ENCODE assay signal across 8 cellular contexts in the genomic region with DNA sequence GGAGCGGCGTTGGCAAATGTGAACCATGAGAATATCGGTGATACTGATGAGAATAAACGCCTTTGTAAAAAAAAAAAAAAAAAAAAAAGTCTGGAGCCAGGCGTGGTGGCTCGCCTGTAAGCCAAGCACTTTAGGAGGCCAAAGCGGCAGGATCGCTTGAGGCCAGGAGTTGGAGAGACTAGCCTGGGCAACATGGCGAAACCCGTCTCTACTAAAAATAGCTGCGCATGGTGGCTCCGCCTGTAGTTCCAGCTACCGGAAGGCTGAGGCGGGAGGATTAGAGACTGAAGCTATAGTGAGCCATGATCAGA. TPM values are rescaled to one million over a fixed set of nuclear protein-coding genes. Genes with fewer than 3 reads are reported as not detected.
A peak's percentile ranks its signal among the peaks of the same experiment; 100 is the strongest.
DNase-seq lines count a peak whose midpoint lies in the region; ATAC-seq and TF ChIP-seq lines count a peak whose summit lies in the region.

No MANE protein-coding gene starts in this region.

- H3K27me3 ChIP-seq in suprapubic skin, result no peaks in the 10 kb centered on the region

- peaks cover 0 to 3% of the 10 kb centered on the region in 2 donors for H3K9me3 Mint-ChIP-seq in activated T-cell treated with anti-CD3 and anti-CD28 coated beads, Interleukin-2, amount 50 U/mL, for 72 hours
- H3K9me3 Mint-ChIP-seq in activated naive CD4-positive, alpha-beta T cell treated with anti-CD3 and anti-CD28 coated beads, Interleukin-2, amount 50 U/mL, for 72 hours, result peaks cover 0 to 8% of the 10 kb centered on the region in 2 donors

- TF ChIP-seq CTCF in suprapubic skin (IDR thresholded peaks at IDR 0.05), result no peak

- H3K4me3 ChIP-seq in iPS-18c (ENCODE audit: insufficient read depth, low read depth, low read length) (peak overlapping the region; percentile 99), suprapubic skin (peak overlapping the region; percentile 79)

- TF ChIP-seq EP300 in suprapubic skin (IDR thresholded peaks at IDR 0.05), result no peak

- no peak for ATAC-seq in activated T-cell treated with anti-CD3 and anti-CD28 coated beads, Interleukin-2, amount 50 U/mL, for 72 hours (replicated peaks in 1 of 2)
- ATAC-seq in activated naive CD4-positive, alpha-beta T cell treated with anti-CD3 and anti-CD28 coated beads, Interleukin-2, amount 50 U/mL, for 72 hours, result no peak
- no peak for ATAC-seq in HG03460 (IDR thresholded peaks at IDR 0.05; ENCODE audit: unreplicated experiment)

- peaks cover 63% of the 10 kb centered on the region for H3K4me1 ChIP-seq in suprapubic skin

- H3K27me3 Mint-ChIP-seq in activated T-cell treated with anti-CD3 and anti-CD28 coated beads, Interleukin-2, amount 50 U/mL, for 72 hours (ENCODE audit: low read depth), result no peaks in the 10 kb centered on the region

- H3K27ac Mint-ChIP-seq in activated T-cell treated with anti-CD3 and anti-CD28 coated beads, Interleukin-2, amount 50 U/mL, for 72 hours, result peak overlapping the region; percentile 91
- H3K27ac Mint-ChIP-seq in activated naive CD4-positive, alpha-beta T cell treated with anti-CD3 and anti-CD28 coated beads, Interleukin-2, amount 50 U/mL, for 72 hours, result peak overlapping the region; percentile 99

- no peak for DNase-seq in activated T-cell treated with anti-CD3 and anti-CD28 coated beads, Interleukin-2, amount 50 U/mL, for 72 hours
- DNase-seq in activated T-cell treated with anti-CD3 and anti-CD28 coated beads, Interleukin-2, amount 50 U/mL, for 1 hour, result no peak
- no peak for DNase-seq in activated naive CD4-positive, alpha-beta T cell treated with anti-CD3 and anti-CD28 coated beads, Interleukin-2, amount 50 U/mL, for 72 hours (ENCODE audit: low spot score in 2 of 2)
- DNase-seq in suprapubic skin (ENCODE audit: low spot score in 2 of 2) (no peak), DMS 273 treated with DMSO at 0.1 percent for 48 hours (lab: John Stamatoyannopoulos, UW) (no peak)
- no peak for DNase-seq in activated CD4-positive, CD25-positive, alpha-beta regulatory T cell treated with anti-CD3 and anti-CD28 coated beads, Interleukin-2, amount 50 U/mL, for 72 hours

- peak overlapping the region; percentile 88 to 90 for H3K4me3 Mint-ChIP-seq in activated T-cell treated with anti-CD3 and anti-CD28 coated beads, Interleukin-2, amount 50 U/mL, for 72 hours

- under 1% methylated on average over 14 of the region's 14 CpGs for WGBS in suprapubic skin

- H3K9me3 ChIP-seq in iPS-18c (ENCODE audit: control insufficient read depth, insufficient read depth, low read length), result no peaks in the 10 kb centered on the region
- H3K9me3 ChIP-seq in suprapubic skin, result no peaks in the 10 kb centered on the region

- peaks cover 8 to 27% of the 10 kb centered on the region in 2 donors for H3K36me3 Mint-ChIP-seq in activated T-cell treated with anti-CD3 and anti-CD28 coated beads, Interleukin-2, amount 50 U/mL, for 72 hours (ENCODE audit: insufficient read depth in 2 of 2)
- peaks cover 25 to 29% of the 10 kb centered on the region in 2 donors for H3K36me3 Mint-ChIP-seq in activated naive CD4-positive, alpha-beta T cell treated with anti-CD3 and anti-CD28 coated beads, Interleukin-2, amount 50 U/mL, for 72 hours

- H3K36me3 ChIP-seq in suprapubic skin, result peaks cover 26% of the 10 kb centered on the region

- no peak for TF ChIP-seq POLR2A in suprapubic skin (IDR thresholded peaks at IDR 0.05)

- H3K27ac ChIP-seq in suprapubic skin, result peak overlapping the region; percentile 100

- H3K4me1 Mint-ChIP-seq in activated T-cell treated with anti-CD3 and anti-CD28 coated beads, Interleukin-2, amount 50 U/mL, for 72 hours (ENCODE audit: low read depth), result peaks cover 56% of the 10 kb centered on the region

RNA-seq across cellular contexts. Expression of a gene that starts 0.4 kb away (rescaled TPM):
- 10 to 100 TPM; 31.2 to 40.3 TPM for total RNA-seq in activated T-cell treated with anti-CD3 and anti-CD28 coated beads, Interleukin-2, amount 50 U/mL, for 72 hours
- 10 to 100 TPM; 38.4 to 43.7 TPM for total RNA-seq in activated naive CD4-positive, alpha-beta T cell treated with anti-CD3 and anti-CD28 coated beads, Interleukin-2, amount 50 U/mL, for 72 hours
- total RNA-seq in suprapubic skin, result 10 to 100 TPM; 42.0 to 91.4 (median 46.0) TPM

RNA-seq across cellular contexts. Expression of a gene that starts 25.0 kb away (rescaled TPM):
- total RNA-seq in activated T-cell treated with anti-CD3 and anti-CD28 coated beads, Interleukin-2, amount 50 U/mL, for 72 hours, result 100 to 1,000 TPM in 1 of 2 donors, 10 to 100 TPM in 1; 76.5 to 112 TPM
- total RNA-seq in activated naive CD4-positive, alpha-beta T cell treated with anti-CD3 and anti-CD28 coated beads, Interleukin-2, amount 50 U/mL, for 72 hours, result 100 to 1,000 TPM; 115 to 123 TPM
- total RNA-seq in suprapubic skin, result 10 to 100 TPM; 43.7 to 60.3 (median 50.7) TPM

RNA-seq across cellular contexts. Expression of a gene that starts 25.4 kb away (rescaled TPM):
- total RNA-seq in activated T-cell treated with anti-CD3 and anti-CD28 coated beads, Interleukin-2, amount 50 U/mL, for 72 hours, result 10 to 100 TPM; 52.5 to 60.3 TPM
- 10 to 100 TPM; 35.4 to 82.9 TPM for total RNA-seq in activated naive CD4-positive, alpha-beta T cell treated with anti-CD3 and anti-CD28 coated beads, Interleukin-2, amount 50 U/mL, for 72 hours
- total RNA-seq in suprapubic skin, result 100 to 1,000 TPM in 1 of 4 donors, 10 to 100 TPM in 3; 63.6 to 140 (median 70.8) TPM

RNA-seq across cellular contexts. Expression of a gene that starts 49.9 kb away (rescaled TPM):
- total RNA-seq in activated T-cell treated with anti-CD3 and anti-CD28 coated beads, Interleukin-2, amount 50 U/mL, for 72 hours, result not detected
- total RNA-seq in activated naive CD4-positive, alpha-beta T cell treated with anti-CD3 and anti-CD28 coated beads, Interleukin-2, amount 50 U/mL, for 72 hours, result not detected
- not detected for total RNA-seq in suprapubic skin
